Comparison of ENCODE assay signal across 28 cellular contexts in the genomic region with DNA sequence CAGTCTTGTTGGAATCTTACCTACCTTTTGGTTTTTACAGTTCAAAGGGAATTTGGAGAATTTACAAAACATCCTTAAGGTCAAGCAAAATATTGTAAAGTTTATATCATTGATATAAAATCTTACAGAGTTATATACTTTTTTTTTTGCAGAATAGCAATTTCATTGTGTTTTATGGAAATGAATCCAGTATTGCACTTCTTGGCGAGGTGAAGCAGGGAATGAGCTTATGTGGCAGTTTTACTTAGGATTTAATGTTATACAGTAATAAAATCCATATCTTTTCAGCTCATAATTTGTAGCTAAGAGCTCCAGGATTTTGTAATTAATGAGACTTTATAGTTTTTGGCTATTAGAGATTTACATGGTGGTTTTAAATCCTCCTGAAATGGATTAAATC.
"Had no signal": no experiment of that assay in that cellular context is flagged by ENCODE, and none has a peak within 500 bp of the region (broad histone marks: within the 10 kb centered on the region; RNA-seq: fewer than 3 reads in every experiment).

No MANE protein-coding gene starts in this region.

- H3K9me3 ChIP-seq: body of pancreas, colonic mucosa, esophagus squamous epithelium, gastroesophageal sphincter, heart right ventricle had no signal

- ATAC-seq: activated CD4-positive, alpha-beta T cell treated with anti-CD3 and anti-CD28 coated beads for 36 hours; activated CD8-positive, alpha-beta memory T cell treated with anti-CD3 and anti-CD28 coated beads, Interleukin-2, amount 10 ng/mL, durations not matched to agents 7 days and 5 days; activated CD8-positive, alpha-beta T cell treated with anti-CD3 and anti-CD28 coated beads, Interleukin-2, amount 10 ng/mL, durations not matched to agents 7 days and 5 days; activated T-cell treated with anti-CD3 and anti-CD28 coated beads, Interleukin-2, amount 50 U/mL, for 72 hours; body of pancreas; gastroesophageal sphincter; heart right ventricle had no signal

- H3K4me2 ChIP-seq: hepatocyte had no signal

- DNase-seq: activated CD4-positive, alpha-beta memory T cell treated with anti-CD3 and anti-CD28 coated beads for 36 hours; activated CD4-positive, alpha-beta T cell treated with anti-CD3 and anti-CD28 coated beads for 36 hours; activated CD4-positive, alpha-beta T cell treated with anti-CD3 and anti-CD28 coated beads, Interleukin-2, amount 10 ng/mL, durations not matched to agents 24 days and 14 days; activated CD4-positive, CD25-positive, alpha-beta regulatory T cell; activated CD4-positive, CD25-positive, alpha-beta regulatory T cell treated with anti-CD3 and anti-CD28 coated beads, Interleukin-2, amount 50 U/mL, for 72 hours; activated CD8-positive, alpha-beta memory T cell treated with anti-CD3 and anti-CD28 coated beads, Interleukin-2, amount 10 ng/mL, durations not matched to agents 7 days and 5 days; activated CD8-positive, alpha-beta memory T cell treated with anti-CD3 and anti-CD28 coated beads, Interleukin-2, amount 50 U/mL, for 4 hours; activated CD8-positive, alpha-beta T cell treated with anti-CD3 and anti-CD28 coated beads, Interleukin-2, amount 10 ng/mL, durations not matched to agents 7 days and 5 days; activated gamma-delta T cell; activated naive CD4-positive, alpha-beta T cell; activated naive CD4-positive, alpha-beta T cell treated with anti-CD3 and anti-CD28 coated beads, Interleukin-2, amount 10 ng/mL, durations not matched to agents 7 days and 5 days; activated T-cell treated with anti-CD3 and anti-CD28 coated beads, Interleukin-2, amount 50 U/mL, for 1 hour; activated T-cell treated with anti-CD3 and anti-CD28 coated beads, Interleukin-2, amount 50 U/mL, for 72 hours; amniotic stem cell; anterior cingulate cortex; body of pancreas; caudate nucleus; cerebellar nuclear complex; colonic mucosa; effector CD8-positive, alpha-beta T cell; esophagus squamous epithelium; foreskin melanocyte; heart right ventricle; T-helper 2 cell had no signal

- FAIRE-seq: endothelial cell of umbilical vein had no signal

- H3K27ac ChIP-seq: body of pancreas, colonic mucosa, epithelial cell of prostate, esophagus squamous epithelium, gastroesophageal sphincter, heart right ventricle, hepatocyte had no signal

- H3K36me3 ChIP-seq: colonic mucosa, esophagus squamous epithelium, gastroesophageal sphincter, heart right ventricle had no signal

- H3K4me3 ChIP-seq: body of pancreas, colonic mucosa, esophagus squamous epithelium, gastroesophageal sphincter, heart right ventricle, hepatocyte had no signal

- H3K27me3 ChIP-seq: body of pancreas, colonic mucosa, gastroesophageal sphincter had no signal

- H2AFZ ChIP-seq: hepatocyte had no signal
